Comparison of ENCODE assay signal across 23 cellular contexts in the genomic region with DNA sequence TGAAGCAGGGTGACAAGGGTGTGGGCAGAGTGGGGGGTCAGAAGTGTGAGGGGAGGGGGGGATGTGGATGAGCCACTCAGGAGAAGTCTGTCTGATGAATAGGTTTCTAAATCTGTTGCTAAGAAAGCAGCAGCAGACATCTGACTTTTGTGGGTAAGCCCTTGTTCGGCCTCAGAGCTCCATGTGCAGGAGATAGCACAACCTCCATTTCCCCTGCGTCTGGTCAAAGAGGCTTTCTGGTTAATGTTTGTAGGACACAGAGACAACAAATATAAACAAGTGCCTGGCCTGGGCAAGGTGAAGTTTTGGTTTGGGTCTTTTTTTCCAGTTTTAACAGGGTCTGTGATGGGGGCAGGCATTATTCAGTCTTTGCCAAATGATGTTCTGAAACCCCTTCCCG. TPM values are rescaled to one million over a fixed set of nuclear protein-coding genes. Genes with fewer than 3 reads are reported as not detected.
DNase-seq lines count a peak whose midpoint lies in the region; ATAC-seq and TF ChIP-seq lines count a peak whose summit lies in the region.
"Had no signal": no experiment of that assay in that cellular context is flagged by ENCODE, and none has a peak within 500 bp of the region (broad histone marks: within the 10 kb centered on the region; RNA-seq: fewer than 3 reads in every experiment).

No MANE protein-coding gene starts in this region.

- peak overlapping the region in 1 of 2 donors; percentile 3 for H3K9ac ChIP-seq in colonic mucosa (ENCODE audit: low read depth in 2 of 2, low read length in 2 of 2)

- BruUV-seq in MCF 10A (replicated peaks; lab: Mats Ljungman, UMichigan), result no TSS peak

- H3K9me3 Mint-ChIP-seq in MCF 10A (ENCODE audit: unreplicated experiment), result no peaks in the 10 kb centered on the region
- H3K9me3 Mint-ChIP-seq in mesothelial cell of epicardium, result no peaks in the 10 kb centered on the region
- peaks cover 4% of the 10 kb centered on the region for H3K9me3 Mint-ChIP-seq in type B pancreatic cell
- H3K9me3 Mint-ChIP-seq: activated T-helper 17 cell treated with anti-CD3 and anti-CD28 coated beads, Interleukin-2, amount 50 U/mL, for 72 hours had no signal

- H3K4me3 ChIP-seq in breast epithelium, result no peak overlapping the region
- no peak overlapping the region for H3K4me3 ChIP-seq in colonic mucosa
- H3K4me3 ChIP-seq: body of pancreas, mucosa of descending colon, tibial nerve had no signal

- no peaks in the 10 kb centered on the region for H3K27me3 Mint-ChIP-seq in MCF 10A (ENCODE audit: insufficient read depth, unreplicated experiment)
- H3K27me3 Mint-ChIP-seq in mesothelial cell of epicardium (ENCODE audit: low read depth), result no peaks in the 10 kb centered on the region
- no peaks in the 10 kb centered on the region for H3K27me3 Mint-ChIP-seq in type B pancreatic cell
- H3K27me3 Mint-ChIP-seq: activated T-helper 17 cell treated with anti-CD3 and anti-CD28 coated beads, Interleukin-2, amount 50 U/mL, for 72 hours had no signal

- H3K4me1 ChIP-seq in breast epithelium, result peaks cover 0 to 5% of the 10 kb centered on the region in 2 donors
- H3K4me1 ChIP-seq in colonic mucosa, result peaks cover 10% of the 10 kb centered on the region

- TF ChIP-seq CTCF in breast epithelium (IDR thresholded peaks at IDR 0.05) (no peak), MCF 10A (IDR thresholded peaks at IDR 0.05; ENCODE audit: unreplicated experiment) (no peak), colonic mucosa (IDR thresholded peaks at IDR 0.05) (no peak), mesothelial cell of epicardium (IDR thresholded peaks at IDR 0.05; ENCODE audit: unreplicated experiment) (no peak), type B pancreatic cell (conservative IDR thresholded peaks at IDR 0.05) (no peak)

- intact Hi-C loops in breast epithelium (cut with DNase I; ENCODE audit: low total_unique reads), result loop anchor here (10.0 kb wide), 1 partner anchor 1040 kb away; no protein-coding TSS in a partner anchor
- intact Hi-C loops in MCF 10A (cut with micrococcal nuclease), result no loop called here
- intact Hi-C loops in colonic mucosa (cut with DNase I), result no loop called here

- no peak for TF ChIP-seq POLR2A in breast epithelium (IDR thresholded peaks at IDR 0.05)

- H3K9me3 ChIP-seq in breast epithelium, result no peaks in the 10 kb centered on the region
- H3K9me3 ChIP-seq in colonic mucosa, result no peaks in the 10 kb centered on the region
- H3K9me3 ChIP-seq: body of pancreas, mucosa of descending colon, tibial nerve had no signal

- H3K4me1 Mint-ChIP-seq in MCF 10A (ENCODE audit: insufficient read depth, unreplicated experiment) (no peaks in the 10 kb centered on the region), mesothelial cell of epicardium (peaks cover 42% of the 10 kb centered on the region), type B pancreatic cell (ENCODE audit: unreplicated experiment) (peaks cover 14% of the 10 kb centered on the region)
- H3K4me1 Mint-ChIP-seq: activated T-helper 17 cell treated with anti-CD3 and anti-CD28 coated beads, Interleukin-2, amount 50 U/mL, for 72 hours; T-helper 17 cell had no signal

- H3K27me3 ChIP-seq in breast epithelium, result no peaks in the 10 kb centered on the region
- H3K27me3 ChIP-seq in colonic mucosa, result no peaks in the 10 kb centered on the region
- H3K27me3 ChIP-seq: body of pancreas, tibial nerve had no signal

- H3K27ac Mint-ChIP-seq in MCF 10A (ENCODE audit: low read depth, unreplicated experiment) (no peak overlapping the region), mesothelial cell of epicardium (peak overlapping the region; percentile 59), type B pancreatic cell (peak overlapping the region; percentile 66)
- H3K27ac Mint-ChIP-seq: activated T-helper 17 cell treated with anti-CD3 and anti-CD28 coated beads, Interleukin-2, amount 50 U/mL, for 72 hours; T-helper 17 cell had no signal

- POLR2A ChIA-PET in MCF 10A (lab: Yijun Ruan, JAX), result interaction anchor here (0.6 kb wide), 1 partner anchor 38 kb away, joined by 3 read pairs; no protein-coding TSS in a partner anchor

- H3K4me3 Mint-ChIP-seq in MCF 10A (ENCODE audit: unreplicated experiment) (no peak overlapping the region), mesothelial cell of epicardium (no peak overlapping the region), type B pancreatic cell (no peak overlapping the region)
- H3K4me3 Mint-ChIP-seq: activated T-helper 17 cell treated with anti-CD3 and anti-CD28 coated beads, Interleukin-2, amount 50 U/mL, for 72 hours; T-helper 17 cell had no signal

- no peaks in the 10 kb centered on the region for H3K36me3 Mint-ChIP-seq in MCF 10A (ENCODE audit: insufficient read depth, unreplicated experiment)
- H3K36me3 Mint-ChIP-seq in mesothelial cell of epicardium, result no peaks in the 10 kb centered on the region
- peaks cover 4% of the 10 kb centered on the region for H3K36me3 Mint-ChIP-seq in type B pancreatic cell

- peak overlapping the region; percentile 74 to 76 for H3K27ac ChIP-seq in breast epithelium
- H3K27ac ChIP-seq in colonic mucosa, result peak overlapping the region; percentile 87
- H3K27ac ChIP-seq: tibial nerve had no signal

- no peak for DNase-seq in breast epithelium (ENCODE audit: low spot score in 2 of 2)
- no peak for DNase-seq in MCF 10A (ENCODE audit: unreplicated experiment)
- no peak for DNase-seq in colonic mucosa
- no peak for DNase-seq in mesothelial cell of epicardium (ENCODE audit: low spot score in 2 of 2, unreplicated experiment in 2 of 2)
- no peak for DNase-seq in type B pancreatic cell (ENCODE audit: extremely low spot score, unreplicated experiment)
- no peak for DNase-seq in central memory CD4-positive, alpha-beta T cell
- DNase-seq in NCI-H345 treated with DMSO at 0.1 percent for 48 hours (lab: John Stamatoyannopoulos, UW; ENCODE audit: unreplicated experiment), result no peak
- DNase-seq: activated CD4-positive, alpha-beta T cell treated with anti-CD3 and anti-CD28 coated beads, Interleukin-2, amount 50 U/mL, for 1 hour; body of pancreas; glutamatergic neuron; left ventricle myocardium superior; MM.1S; mucosa of descending colon; NCI-H1436; NCI-H510A treated with DMSO at 0.1 percent for 48 hours; NK-92 treated with Interleukin-12 subunit alpha and Interleukin-12 subunit beta, amount 100 ng/mL, for 24 hours; retina; stimulated activated CD4-positive, alpha-beta T cell treated with anti-CD3 and anti-CD28 coated beads, Interleukin-4, amount 100 ng/mL, for 24 hours; stimulated activated naive CD4-positive, alpha-beta T cell treated with Interleukin-2 at 50 U/mL for 16 hours; T-helper 17 cell had no signal

- no peak for ATAC-seq in GM21447 (IDR thresholded peaks at IDR 0.05; ENCODE audit: unreplicated experiment)
- ATAC-seq: activated T-helper 17 cell treated with anti-CD3 and anti-CD28 coated beads, Interleukin-2, amount 50 U/mL, for 72 hours; body of pancreas; left ventricle myocardium superior; mucosa of descending colon; T-helper 17 cell had no signal

- CTCF ChIA-PET in MCF 10A (lab: Yijun Ruan, JAX), result interaction anchor here (0.7 to 1.9 kb wide), 2 partner anchors 14 to 619 kb away, joined by 4 to 14 read pairs; no protein-coding TSS in a partner anchor

- no peaks in the 10 kb centered on the region for H3K36me3 ChIP-seq in breast epithelium
- no peaks in the 10 kb centered on the region for H3K36me3 ChIP-seq in colonic mucosa
- H3K36me3 ChIP-seq: tibial nerve had no signal

RNA-seq across cellular contexts. Expression of a gene that starts 57.0 kb away (rescaled TPM):
- total RNA-seq in breast epithelium, result 10 to 100 TPM; 24.9 to 38.2 (median 35.1) TPM
- 14.9 and 17.4 TPM in 2 replicates for total RNA-seq in MCF 10A (2022)
- 100 to 1,000 TPM; 150 to 190 TPM for total RNA-seq in colonic mucosa
- 12.1 to 13.4 TPM (median 12.4 TPM) in 3 replicates for total RNA-seq in mesothelial cell of epicardium
- 9.5 and 16.3 TPM in 2 replicates for total RNA-seq in type B pancreatic cell (ENCODE audit: low replicate concordance)
